ENCODE assay signal across 14 cellular contexts in the genomic region with DNA sequence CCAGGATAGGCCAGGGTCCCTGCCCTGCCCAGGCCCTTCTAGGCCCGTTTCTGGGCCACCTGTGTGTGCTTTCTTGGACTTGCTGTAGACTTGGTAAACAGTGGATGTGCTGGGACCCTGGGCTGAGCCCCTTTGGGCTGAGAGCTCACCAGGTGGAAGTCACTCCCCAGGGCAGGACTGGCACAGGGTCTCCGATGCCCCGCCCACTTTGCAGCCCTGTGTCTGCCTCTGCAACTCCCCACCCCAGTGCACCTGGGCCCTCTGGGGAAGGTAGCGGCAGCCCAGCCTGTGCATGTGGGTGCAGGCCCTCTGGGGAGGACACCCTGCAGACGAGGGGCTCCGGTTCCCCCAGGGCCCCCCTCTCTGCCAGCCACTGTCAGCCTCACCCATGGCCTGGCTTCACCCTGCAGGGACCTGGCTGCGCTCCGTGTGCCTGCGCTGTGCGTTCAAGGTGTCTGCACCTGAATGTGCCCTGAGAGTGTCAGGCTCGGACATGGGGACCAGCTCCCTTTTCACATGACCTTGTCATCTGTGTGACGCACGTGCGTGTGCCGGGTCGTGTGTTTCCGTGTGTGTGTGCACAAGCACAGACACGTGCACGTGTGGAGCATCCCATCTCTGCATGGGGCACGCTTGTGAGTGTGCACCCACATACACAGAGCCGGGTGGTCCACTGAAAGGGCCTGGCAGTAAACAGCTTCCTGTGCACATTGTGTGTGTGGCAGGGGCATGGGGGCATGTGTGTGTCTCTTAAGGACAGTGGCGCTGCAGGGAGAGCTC.
DNase-seq lines count a peak whose midpoint lies in the region; ATAC-seq and TF ChIP-seq lines count a peak whose summit lies in the region.
"Had no signal": no experiment of that assay in that cellular context is flagged by ENCODE, and none has a peak within 500 bp of the region (broad histone marks: within the 10 kb centered on the region; RNA-seq: fewer than 3 reads in every experiment).

No MANE protein-coding gene starts in this region.

- peaks cover 25% of the 10 kb centered on the region for H3K27me3 Mint-ChIP-seq in progenitor cell of endocrine pancreas
- H3K27me3 Mint-ChIP-seq: CD4-positive, alpha-beta T cell; stimulated activated naive CD8-positive, alpha-beta T cell treated with anti-CD3 and anti-CD28 coated beads, Interleukin-15, Interleukin-2, amounts not matched to agents 100 ng/mL and 50 ng/mL, for 24 hours had no signal

- no peak overlapping the region for H3K27ac Mint-ChIP-seq in progenitor cell of endocrine pancreas
- H3K27ac Mint-ChIP-seq: CD4-positive, alpha-beta T cell; stimulated activated naive CD8-positive, alpha-beta T cell treated with anti-CD3 and anti-CD28 coated beads, Interleukin-15, Interleukin-2, amounts not matched to agents 100 ng/mL and 50 ng/mL, for 24 hours had no signal

- H3K27ac ChIP-seq in WERI-Rb-1, result no peak overlapping the region
- H3K27ac ChIP-seq: colonic mucosa, prostate gland had no signal

- ATAC-seq in left ventricle myocardium superior, result no peak

- no peaks in the 10 kb centered on the region for H3K9me3 ChIP-seq in WERI-Rb-1 (ENCODE audit: severe bottlenecking)
- H3K9me3 ChIP-seq: colonic mucosa, prostate gland had no signal

- TF ChIP-seq CTCF in WERI-Rb-1 (IDR thresholded peaks at IDR 0.05; ENCODE audit: low read depth, low read length) (no peak), progenitor cell of endocrine pancreas (IDR thresholded peaks at IDR 0.05; ENCODE audit: unreplicated experiment) (no peak)

- H3K36me3 ChIP-seq in WERI-Rb-1, result no peaks in the 10 kb centered on the region
- H3K36me3 ChIP-seq: colonic mucosa, prostate gland had no signal

- H3K9me3 Mint-ChIP-seq in progenitor cell of endocrine pancreas (ENCODE audit: low read depth), result no peaks in the 10 kb centered on the region
- H3K9me3 Mint-ChIP-seq: CD4-positive, alpha-beta T cell; stimulated activated naive CD8-positive, alpha-beta T cell treated with anti-CD3 and anti-CD28 coated beads, Interleukin-15, Interleukin-2, amounts not matched to agents 100 ng/mL and 50 ng/mL, for 24 hours had no signal

- no peaks in the 10 kb centered on the region for H3K27me3 ChIP-seq in WERI-Rb-1 (ENCODE audit: insufficient read depth, low read depth, severe bottlenecking)
- H3K27me3 ChIP-seq: colonic mucosa had no signal

- no peaks in the 10 kb centered on the region for H3K36me3 Mint-ChIP-seq in progenitor cell of endocrine pancreas (ENCODE audit: insufficient read depth)

- H3K4me3 Mint-ChIP-seq in progenitor cell of endocrine pancreas (ENCODE audit: low read depth), result no peak overlapping the region
- H3K4me3 Mint-ChIP-seq: CD4-positive, alpha-beta T cell; stimulated activated naive CD8-positive, alpha-beta T cell treated with anti-CD3 and anti-CD28 coated beads, Interleukin-15, Interleukin-2, amounts not matched to agents 100 ng/mL and 50 ng/mL, for 24 hours had no signal

- DNase-seq in Daoy (ENCODE audit: low read depth), result peak; percentile 2
- peak; percentile 6 for DNase-seq in WERI-Rb-1
- peak; percentile 25 for DNase-seq in left ventricle myocardium superior
- peak; percentile 7 for DNase-seq in progenitor cell of endocrine pancreas (ENCODE audit: low spot score, unreplicated experiment)
- DNase-seq in NCI-H526 treated with DMSO at 0.1 percent for 48 hours (lab: John Stamatoyannopoulos, UW), result no peak
- no peak for DNase-seq in SIG-M5 treated with dmso at 0.1 percent for 504 hours (lab: John Stamatoyannopoulos, UW; ENCODE audit: unreplicated experiment)
- DNase-seq in anterior cingulate cortex (lab: John Stamatoyannopoulos, UW), result no peak
- no peak for DNase-seq in NCI-H2171 (lab: John Stamatoyannopoulos, UW)
- DNase-seq: colonic mucosa, mesendoderm, NCI-H510A had no signal

- no peak overlapping the region for H3K4me3 ChIP-seq in WERI-Rb-1 (ENCODE audit: low read depth, low read length)
- H3K4me3 ChIP-seq: colonic mucosa, prostate gland had no signal

- intact Hi-C loops in left ventricle myocardium superior (cut with micrococcal nuclease), result no loop called here

- H3K4me1 Mint-ChIP-seq in progenitor cell of endocrine pancreas (ENCODE audit: low read depth), result no peaks in the 10 kb centered on the region

Comparison
In these comparisons a context has a peak if more than half of its experiments do, and no peak if none do; other contexts are left out.
1. DNase-seq: peak in Daoy (single experiment), WERI-Rb-1 (single experiment), left ventricle myocardium superior (single experiment) and progenitor cell of endocrine pancreas (single experiment); none in NCI-H526 treated with DMSO at 0.1 percent for 48 hours (single experiment), SIG-M5 treated with dmso at 0.1 percent for 504 hours (single experiment), anterior cingulate cortex (0 of 58) and NCI-H2171 (single experiment).